Comparison of ENCODE assay signal across 1 cellular context in the genomic region with DNA sequence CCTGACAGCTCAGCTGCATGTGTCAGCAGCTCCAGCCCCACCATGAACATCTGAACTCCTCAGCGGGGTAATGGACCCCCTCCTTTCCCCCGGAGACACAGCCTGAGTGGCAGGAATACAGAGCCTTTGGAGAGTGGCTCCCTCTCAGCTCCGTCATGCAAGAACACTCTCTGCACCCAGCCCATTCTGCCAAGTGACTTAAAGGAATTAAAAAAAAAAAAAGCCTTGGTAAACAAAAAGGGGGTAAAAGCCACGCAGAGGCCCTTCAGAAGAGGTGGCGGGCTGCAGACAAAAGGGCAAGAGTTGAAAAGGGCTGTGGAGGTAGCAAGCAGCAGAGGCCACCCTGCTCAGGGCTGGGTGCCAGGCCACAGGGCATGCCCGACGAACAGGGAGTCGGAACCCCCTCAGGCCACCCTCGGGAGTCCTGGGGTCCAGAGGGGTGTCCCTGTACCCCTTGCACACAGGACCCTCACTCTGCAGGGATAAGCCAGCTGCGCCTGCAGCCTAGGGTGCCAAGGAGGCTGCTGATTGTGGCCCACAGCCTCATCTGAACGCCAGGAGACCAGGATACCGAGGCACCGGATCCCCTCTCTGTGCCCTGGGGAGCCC.
TF ChIP-seq lines count a peak whose summit lies in the region.

No MANE protein-coding gene starts in this region.

TF ChIP-seq in H1, 55 proteins besides CTCF, POLR2A, EP300 and RAD21:
- TF ChIP-seq, protein P1, sequence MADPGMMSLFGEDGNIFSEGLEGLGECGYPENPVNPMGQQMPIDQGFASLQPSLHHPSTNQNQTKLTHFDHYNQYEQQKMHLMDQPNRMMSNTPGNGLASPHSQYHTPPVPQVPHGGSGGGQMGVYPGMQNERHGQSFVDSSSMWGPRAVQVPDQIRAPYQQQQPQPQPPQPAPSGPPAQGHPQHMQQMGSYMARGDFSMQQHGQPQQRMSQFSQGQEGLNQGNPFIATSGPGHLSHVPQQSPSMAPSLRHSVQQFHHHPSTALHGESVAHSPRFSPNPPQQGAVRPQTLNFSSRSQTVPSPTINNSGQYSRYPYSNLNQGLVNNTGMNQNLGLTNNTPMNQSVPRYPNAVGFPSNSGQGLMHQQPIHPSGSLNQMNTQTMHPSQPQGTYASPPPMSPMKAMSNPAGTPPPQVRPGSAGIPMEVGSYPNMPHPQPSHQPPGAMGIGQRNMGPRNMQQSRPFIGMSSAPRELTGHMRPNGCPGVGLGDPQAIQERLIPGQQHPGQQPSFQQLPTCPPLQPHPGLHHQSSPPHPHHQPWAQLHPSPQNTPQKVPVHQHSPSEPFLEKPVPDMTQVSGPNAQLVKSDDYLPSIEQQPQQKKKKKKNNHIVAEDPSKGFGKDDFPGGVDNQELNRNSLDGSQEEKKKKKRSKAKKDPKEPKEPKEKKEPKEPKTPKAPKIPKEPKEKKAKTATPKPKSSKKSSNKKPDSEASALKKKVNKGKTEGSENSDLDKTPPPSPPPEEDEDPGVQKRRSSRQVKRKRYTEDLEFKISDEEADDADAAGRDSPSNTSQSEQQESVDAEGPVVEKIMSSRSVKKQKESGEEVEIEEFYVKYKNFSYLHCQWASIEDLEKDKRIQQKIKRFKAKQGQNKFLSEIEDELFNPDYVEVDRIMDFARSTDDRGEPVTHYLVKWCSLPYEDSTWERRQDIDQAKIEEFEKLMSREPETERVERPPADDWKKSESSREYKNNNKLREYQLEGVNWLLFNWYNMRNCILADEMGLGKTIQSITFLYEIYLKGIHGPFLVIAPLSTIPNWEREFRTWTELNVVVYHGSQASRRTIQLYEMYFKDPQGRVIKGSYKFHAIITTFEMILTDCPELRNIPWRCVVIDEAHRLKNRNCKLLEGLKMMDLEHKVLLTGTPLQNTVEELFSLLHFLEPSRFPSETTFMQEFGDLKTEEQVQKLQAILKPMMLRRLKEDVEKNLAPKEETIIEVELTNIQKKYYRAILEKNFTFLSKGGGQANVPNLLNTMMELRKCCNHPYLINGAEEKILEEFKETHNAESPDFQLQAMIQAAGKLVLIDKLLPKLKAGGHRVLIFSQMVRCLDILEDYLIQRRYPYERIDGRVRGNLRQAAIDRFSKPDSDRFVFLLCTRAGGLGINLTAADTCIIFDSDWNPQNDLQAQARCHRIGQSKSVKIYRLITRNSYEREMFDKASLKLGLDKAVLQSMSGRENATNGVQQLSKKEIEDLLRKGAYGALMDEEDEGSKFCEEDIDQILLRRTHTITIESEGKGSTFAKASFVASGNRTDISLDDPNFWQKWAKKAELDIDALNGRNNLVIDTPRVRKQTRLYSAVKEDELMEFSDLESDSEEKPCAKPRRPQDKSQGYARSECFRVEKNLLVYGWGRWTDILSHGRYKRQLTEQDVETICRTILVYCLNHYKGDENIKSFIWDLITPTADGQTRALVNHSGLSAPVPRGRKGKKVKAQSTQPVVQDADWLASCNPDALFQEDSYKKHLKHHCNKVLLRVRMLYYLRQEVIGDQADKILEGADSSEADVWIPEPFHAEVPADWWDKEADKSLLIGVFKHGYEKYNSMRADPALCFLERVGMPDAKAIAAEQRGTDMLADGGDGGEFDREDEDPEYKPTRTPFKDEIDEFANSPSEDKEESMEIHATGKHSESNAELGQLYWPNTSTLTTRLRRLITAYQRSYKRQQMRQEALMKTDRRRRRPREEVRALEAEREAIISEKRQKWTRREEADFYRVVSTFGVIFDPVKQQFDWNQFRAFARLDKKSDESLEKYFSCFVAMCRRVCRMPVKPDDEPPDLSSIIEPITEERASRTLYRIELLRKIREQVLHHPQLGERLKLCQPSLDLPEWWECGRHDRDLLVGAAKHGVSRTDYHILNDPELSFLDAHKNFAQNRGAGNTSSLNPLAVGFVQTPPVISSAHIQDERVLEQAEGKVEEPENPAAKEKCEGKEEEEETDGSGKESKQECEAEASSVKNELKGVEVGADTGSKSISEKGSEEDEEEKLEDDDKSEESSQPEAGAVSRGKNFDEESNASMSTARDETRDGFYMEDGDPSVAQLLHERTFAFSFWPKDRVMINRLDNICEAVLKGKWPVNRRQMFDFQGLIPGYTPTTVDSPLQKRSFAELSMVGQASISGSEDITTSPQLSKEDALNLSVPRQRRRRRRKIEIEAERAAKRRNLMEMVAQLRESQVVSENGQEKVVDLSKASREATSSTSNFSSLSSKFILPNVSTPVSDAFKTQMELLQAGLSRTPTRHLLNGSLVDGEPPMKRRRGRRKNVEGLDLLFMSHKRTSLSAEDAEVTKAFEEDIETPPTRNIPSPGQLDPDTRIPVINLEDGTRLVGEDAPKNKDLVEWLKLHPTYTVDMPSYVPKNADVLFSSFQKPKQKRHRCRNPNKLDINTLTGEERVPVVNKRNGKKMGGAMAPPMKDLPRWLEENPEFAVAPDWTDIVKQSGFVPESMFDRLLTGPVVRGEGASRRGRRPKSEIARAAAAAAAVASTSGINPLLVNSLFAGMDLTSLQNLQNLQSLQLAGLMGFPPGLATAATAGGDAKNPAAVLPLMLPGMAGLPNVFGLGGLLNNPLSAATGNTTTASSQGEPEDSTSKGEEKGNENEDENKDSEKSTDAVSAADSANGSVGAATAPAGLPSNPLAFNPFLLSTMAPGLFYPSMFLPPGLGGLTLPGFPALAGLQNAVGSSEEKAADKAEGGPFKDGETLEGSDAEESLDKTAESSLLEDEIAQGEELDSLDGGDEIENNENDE (IDR thresholded peaks at IDR 0.05; ENCODE audit: insufficient replicate concordance, low read length), result no peak
- no peak for TF ChIP-seq CHD2 (IDR thresholded peaks at IDR 0.05; ENCODE audit: low read length)
- TF ChIP-seq HDAC6 (IDR thresholded peaks at IDR 0.05; ENCODE audit: low read depth, low read length), result no peak
- no peak for TF ChIP-seq TBP (IDR thresholded peaks at IDR 0.05; ENCODE audit: low read depth, low read length)
- TF ChIP-seq, protein P2, sequence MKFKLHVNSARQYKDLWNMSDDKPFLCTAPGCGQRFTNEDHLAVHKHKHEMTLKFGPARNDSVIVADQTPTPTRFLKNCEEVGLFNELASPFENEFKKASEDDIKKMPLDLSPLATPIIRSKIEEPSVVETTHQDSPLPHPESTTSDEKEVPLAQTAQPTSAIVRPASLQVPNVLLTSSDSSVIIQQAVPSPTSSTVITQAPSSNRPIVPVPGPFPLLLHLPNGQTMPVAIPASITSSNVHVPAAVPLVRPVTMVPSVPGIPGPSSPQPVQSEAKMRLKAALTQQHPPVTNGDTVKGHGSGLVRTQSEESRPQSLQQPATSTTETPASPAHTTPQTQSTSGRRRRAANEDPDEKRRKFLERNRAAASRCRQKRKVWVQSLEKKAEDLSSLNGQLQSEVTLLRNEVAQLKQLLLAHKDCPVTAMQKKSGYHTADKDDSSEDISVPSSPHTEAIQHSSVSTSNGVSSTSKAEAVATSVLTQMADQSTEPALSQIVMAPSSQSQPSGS (IDR thresholded peaks at IDR 0.05; ENCODE audit: low read length), result no peak
- TF ChIP-seq, protein P3, sequence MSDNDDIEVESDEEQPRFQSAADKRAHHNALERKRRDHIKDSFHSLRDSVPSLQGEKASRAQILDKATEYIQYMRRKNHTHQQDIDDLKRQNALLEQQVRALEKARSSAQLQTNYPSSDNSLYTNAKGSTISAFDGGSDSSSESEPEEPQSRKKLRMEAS (IDR thresholded peaks at IDR 0.05), result no peak
- no peak for TF ChIP-seq SRF (IDR thresholded peaks at IDR 0.05; ENCODE audit: low read depth, low read length)
- no peak for TF ChIP-seq ZNF274 (IDR thresholded peaks at IDR 0.05; ENCODE audit: borderline replicate concordance, extremely low read depth, low read length)
- TF ChIP-seq BRCA1 (IDR thresholded peaks at IDR 0.05; ENCODE audit: low read depth, low read length), result no peak
- no peak for TF ChIP-seq KDM1A (IDR thresholded peaks at IDR 0.05; ENCODE audit: borderline replicate concordance, low read length)
- TF ChIP-seq PHF8 (conservative IDR thresholded peaks at IDR 0.05; ENCODE audit: low read depth, low read length), result no peak
- TF ChIP-seq SIN3A (conservative IDR thresholded peaks at IDR 0.05 in 1 of 2, IDR thresholded peaks at IDR 0.05 in 1 of 2; ENCODE audit: low read depth in 1 of 2, low read length in 2 of 2), result no peak
- no peak for TF ChIP-seq ASH2L (IDR thresholded peaks at IDR 0.05; ENCODE audit: low read length)
- TF ChIP-seq TAF1 (IDR thresholded peaks at IDR 0.05; ENCODE audit: low read depth, low read length), result no peak
